8 cellular contexts compared by ENCODE assay signal in the genomic region with DNA sequence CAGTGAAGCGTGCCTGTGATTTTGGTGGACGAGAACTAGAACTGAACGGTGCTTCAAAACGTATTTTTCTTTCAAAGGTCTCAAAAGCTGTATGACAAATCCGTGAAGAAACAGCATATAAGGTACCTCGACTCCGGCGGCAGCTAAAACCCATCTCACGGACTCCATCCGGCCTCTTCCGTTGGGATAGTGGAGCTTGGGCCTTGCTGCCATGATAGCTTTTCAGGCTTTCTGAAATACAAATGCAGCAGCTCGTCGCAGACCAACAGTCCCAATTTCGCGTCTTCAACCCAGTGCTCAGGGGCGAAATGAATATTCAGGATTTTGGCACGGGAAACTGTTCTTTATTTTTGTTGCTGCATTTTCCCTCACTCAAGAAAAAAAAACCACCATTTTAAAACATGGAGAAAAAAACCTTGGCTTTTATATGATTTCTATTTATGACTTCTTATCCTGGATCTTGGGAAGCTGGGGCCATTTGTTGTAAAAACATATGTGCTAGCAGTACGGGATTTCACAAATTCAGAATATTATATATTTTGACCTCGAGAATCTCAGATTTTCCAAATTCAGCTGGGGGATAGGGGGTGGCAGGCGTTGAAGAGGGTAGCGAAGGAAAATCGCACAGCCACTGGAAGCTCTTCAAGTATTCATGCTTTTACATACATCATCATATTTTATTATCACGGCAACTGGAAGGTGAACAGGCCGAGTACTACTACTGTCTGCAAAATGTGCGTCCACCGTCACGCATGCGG. TPM values are rescaled to one million over a fixed set of nuclear protein-coding genes. Genes with fewer than 3 reads are reported as not detected.
DNase-seq lines count a peak whose midpoint lies in the region; ATAC-seq and TF ChIP-seq lines count a peak whose summit lies in the region.

No MANE protein-coding gene starts in this region.

- H3K9me3 ChIP-seq in neuron (ENCODE audit: low read length), result no peaks in the 10 kb centered on the region

- peak overlapping the region; percentile 42 for H2AFZ ChIP-seq in neuron (ENCODE audit: low read depth, low read length)

- H3K27ac Mint-ChIP-seq in IgD-negative memory B cell (peak overlapping the region; percentile 100), activated B cell treated with CpG ODN at 0.5 μM for 24 hours (peak overlapping the region; percentile 99)

- ATAC-seq in activated B cell treated with CpG ODN at 0.5 μM for 24 hours (ENCODE audit: low read depth) (no peak), foreskin keratinocyte (no peak)

- peak overlapping the region; percentile 94 for H3K27ac ChIP-seq in foreskin keratinocyte

- DNase-seq in NCI-H446 (lab: John Stamatoyannopoulos, UW) (peak; percentile 44 to 48), NCI-H446 treated with DMSO at 0.1 percent for 48 hours (lab: John Stamatoyannopoulos, UW) (no peak), activated B cell treated with CpG ODN at 0.5 μM for 24 hours (no peak), foreskin keratinocyte (peak in 1 of 2 donors; percentile 52), KBM-7 (no peak)
- DNase-seq in effector CD4-positive, alpha-beta T cell, result no peak

- in situ Hi-C loops in KBM-7 (cut with MboI; ENCODE audit: low pct_unique_long_range_greater_than_20kb, low sequenced_read_pairs), result no loop called here

- intact Hi-C loops in activated B cell treated with CpG ODN at 0.5 μM for 24 hours (cut with micrococcal nuclease), result loop anchor here (2.0 to 10.0 kb wide), 4 partner anchors 261 to 657 kb away; a partner anchor contains a TSS

- POLR2A ChIA-PET in activated B cell treated with CpG ODN at 0.5 μM for 24 hours (lab: Charles Lee), result interaction anchor here (1.7 to 2.2 kb wide), 2 partner anchors 10 to 72 kb away, joined by 12 to 14 read pairs; a partner anchor contains a TSS

- peak overlapping the region; percentile 94 to 99 (median 97) for H3K4me3 Mint-ChIP-seq in IgD-negative memory B cell
- H3K4me3 Mint-ChIP-seq in activated B cell treated with CpG ODN at 0.5 μM for 24 hours, result peak overlapping the region; percentile 94

- CTCF ChIA-PET in activated B cell treated with CpG ODN at 0.5 μM for 24 hours (lab: Charles Lee), result interaction anchor here (0.6 to 1.3 kb wide), 4 partner anchors 19 to 709 kb away, joined by 3 read pairs; a partner anchor contains a TSS

- H3K4me1 ChIP-seq in foreskin keratinocyte, result peaks cover 16% of the 10 kb centered on the region
- peaks cover 10% of the 10 kb centered on the region for H3K4me1 ChIP-seq in neuron (ENCODE audit: insufficient read depth, low read length)

- H3K36me3 ChIP-seq in neuron (ENCODE audit: insufficient read depth, low read length), result peaks cover 9% of the 10 kb centered on the region

- H3K9me3 Mint-ChIP-seq in IgD-negative memory B cell (peaks cover 0 to 5% (median 0%) of the 10 kb centered on the region in 3 donors), activated B cell treated with CpG ODN at 0.5 μM for 24 hours (no peaks in the 10 kb centered on the region)

- H3K36me3 Mint-ChIP-seq in IgD-negative memory B cell (peaks cover 6% of the 10 kb centered on the region), activated B cell treated with CpG ODN at 0.5 μM for 24 hours (ENCODE audit: low read depth) (peaks cover 13% of the 10 kb centered on the region)

- peak overlapping the region; percentile 86 for H3K4me3 ChIP-seq in neuron (ENCODE audit: low read length)

- H3K27me3 ChIP-seq in foreskin keratinocyte (no peaks in the 10 kb centered on the region), neuron (ENCODE audit: insufficient read depth, low read length) (no peaks in the 10 kb centered on the region)

- TF ChIP-seq CTCF in activated B cell treated with CpG ODN at 0.5 μM for 24 hours (IDR thresholded peaks at IDR 0.05), result no peak
- TF ChIP-seq CTCF in foreskin keratinocyte (conservative IDR thresholded peaks at IDR 0.05), result no peak

- no peaks in the 10 kb centered on the region for H3K27me3 Mint-ChIP-seq in IgD-negative memory B cell
- peaks cover 5% of the 10 kb centered on the region for H3K27me3 Mint-ChIP-seq in activated B cell treated with CpG ODN at 0.5 μM for 24 hours

- H3K4me1 Mint-ChIP-seq in IgD-negative memory B cell (peaks cover 11 to 20% (median 14%) of the 10 kb centered on the region in 3 donors), activated B cell treated with CpG ODN at 0.5 μM for 24 hours (peaks cover 30% of the 10 kb centered on the region)

RNA-seq across cellular contexts. Expression of a gene that starts 0.9 kb away (rescaled TPM):
- polyA plus RNA-seq in IgD-negative memory B cell, result 4.1 TPM
- total RNA-seq in activated B cell treated with CpG ODN at 0.5 μM for 24 hours, result 3.3 and 4.4 TPM in 2 replicates
- total RNA-seq in foreskin keratinocyte, result 15.0 and 18.8 TPM in 2 replicates
- 16.5 and 18.3 TPM in 2 replicates for polyA plus RNA-seq in foreskin keratinocyte

Comparison
In these comparisons a context has a peak if more than half of its experiments do, and no peak if none do; other contexts are left out.
1. DNase-seq: peak in NCI-H446 (2 of 2); none in NCI-H446 treated with DMSO at 0.1 percent for 48 hours (single experiment), activated B cell treated with CpG ODN at 0.5 μM for 24 hours (single experiment), KBM-7 (single experiment) and effector CD4-positive, alpha-beta T cell (single experiment).